In the genomic region with DNA sequence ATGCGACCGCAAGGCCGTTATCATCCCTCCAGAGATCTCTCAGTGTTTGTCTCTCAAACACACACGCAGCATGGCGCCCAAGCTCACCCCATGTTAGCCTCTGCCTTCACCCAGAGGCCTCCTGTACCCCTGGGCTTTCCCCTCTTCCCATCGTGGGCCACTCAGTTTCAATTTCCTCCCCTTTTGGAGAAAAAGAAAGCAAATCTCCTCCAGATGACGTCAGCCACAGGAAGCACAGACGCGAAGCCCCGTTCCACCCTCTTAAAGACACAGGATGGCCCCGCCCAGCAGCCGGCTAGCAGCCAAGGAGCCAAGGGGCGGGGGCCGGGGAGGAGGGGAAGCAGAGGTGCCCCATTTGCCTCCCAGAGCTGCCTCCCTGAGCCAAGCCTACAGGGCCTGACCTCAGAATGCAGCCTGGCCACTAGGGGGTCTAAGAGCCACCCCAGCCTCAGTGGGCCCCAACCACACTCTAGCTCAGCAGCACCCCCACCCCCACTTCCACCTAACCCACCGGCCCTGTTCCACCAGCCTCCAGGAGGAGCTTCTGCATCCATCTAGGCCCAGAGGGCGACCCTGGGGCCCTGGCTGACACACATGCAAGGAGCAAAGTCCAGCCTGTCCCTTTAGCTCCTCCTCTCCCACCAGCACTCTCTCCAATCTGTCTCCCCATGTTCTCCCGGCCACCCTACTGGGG, we compare ENCODE assay signal across 8 cellular contexts. TPM values are rescaled to one million over a fixed set of nuclear protein-coding genes. Genes with fewer than 3 reads are reported as not detected.
DNase-seq lines count a peak whose midpoint lies in the region; ATAC-seq and TF ChIP-seq lines count a peak whose summit lies in the region.

No MANE protein-coding gene starts in this region.

- H3K4me1 Mint-ChIP-seq in WTC11 = peaks cover 31% of the 10 kb centered on the region

- H3K9me3 Mint-ChIP-seq in WTC11 = no peaks in the 10 kb centered on the region

- no peaks in the 10 kb centered on the region for H3K27me3 ChIP-seq in spleen (replicated peaks in 1 of 7)

- in situ Hi-C loops in ACHN (cut with HindIII; ENCODE audit: low pct_ligation_motif_present, low pct_unique_long_range_greater_than_20kb, low sequenced_read_pairs) = no loop called here

- TF ChIP-seq POLR2A in GM18526 (IDR thresholded peaks at IDR 0.05; ENCODE audit: extremely low read depth, insufficient read length) (peak; percentile 87), spleen (IDR thresholded peaks at IDR 0.05) (peak in 1 of 3 donors; percentile 85)

- H3K4me3 ChIP-seq in spleen = peak overlapping the region; percentile 55 to 83 (median 66)

- peak overlapping the region; percentile 99 for H3K27ac Mint-ChIP-seq in WTC11

- no peaks in the 10 kb centered on the region for H3K9me3 ChIP-seq in spleen

- WGBS in spleen, 5 donors = 6 to 8% (median 6%) methylated on average over 16 to 17 of the region's 17 CpGs

- H3K27ac ChIP-seq in caudate nucleus (ENCODE audit: low read depth, low read length) (peak overlapping the region; percentile 98), spleen (peak overlapping the region; percentile 87 to 99 (median 95))

- no peaks in the 10 kb centered on the region; the same call in none of the 2 replicates for H3K27me3 Mint-ChIP-seq in WTC11 (ENCODE audit: low read depth)

- CTCF ChIA-PET in WTC11 (lab: Charles Lee) = interaction anchor here (0.6 to 6.3 kb wide), 35 partner anchors 8 to 1062 kb away, joined by 3 to 168 read pairs (median 4); a partner anchor contains a TSS

- H3K36me3 ChIP-seq in spleen = peaks cover 0 to 63% (median 19%) of the 10 kb centered on the region in 6 donors

- peak; percentile 45; the same call in 1 of the 2 replicates for TF ChIP-seq CTCF in WTC11 (IDR thresholded peaks at IDR 0.05)
- peak; percentile 38 to 71 (median 55) for TF ChIP-seq CTCF in spleen (IDR thresholded peaks at IDR 0.05 in 8 of 11, conservative IDR thresholded peaks at IDR 0.05 in 3 of 11)

- ATAC-seq in HG03064 (IDR thresholded peaks at IDR 0.05; ENCODE audit: low read depth, unreplicated experiment) (peak; percentile 68), WTC11 (peak; percentile 82)

- POLR2A ChIA-PET in WTC11 (lab: Charles Lee) = interaction anchor here (0.6 to 3.3 kb wide), 15 partner anchors 16 to 285 kb away, joined by 3 to 21 read pairs (median 5); a partner anchor contains a TSS

- H3K4me3 Mint-ChIP-seq in WTC11 = peak overlapping the region; percentile 91

- peaks cover 47 to 95% (median 78%) of the 10 kb centered on the region in 6 donors for H3K4me1 ChIP-seq in spleen

- H3K36me3 Mint-ChIP-seq in WTC11 = peaks cover 12% of the 10 kb centered on the region

- intact Hi-C loops in spleen (cut with DNase I; ENCODE audit: low total_unique reads) = no loop called here

- DNase-seq in ACHN (peak; percentile 94), NCI-H2171 treated with DMSO at 0.1 percent for 48 hours (lab: John Stamatoyannopoulos, UW) (peak; percentile 77), WTC11 (ENCODE audit: low spot score) (peak; percentile 96), caudate nucleus (lab: John Stamatoyannopoulos, UW) (peak in 60 of 61 donors; percentile 28 to 96 (median 76)), iris pigment epithelial cell (ENCODE audit: low read depth) (peak; percentile 93), spleen (peak; percentile 98)

TF ChIP-seq in WTC11, 78 proteins besides CTCF, POLR2A, EP300 and RAD21 (continues in another document):
- no peak for TF ChIP-seq RELA (CRISPR knock-in tag; IDR thresholded peaks at IDR 0.05; ENCODE audit: borderline replicate concordance)
- TF ChIP-seq, protein P1, sequence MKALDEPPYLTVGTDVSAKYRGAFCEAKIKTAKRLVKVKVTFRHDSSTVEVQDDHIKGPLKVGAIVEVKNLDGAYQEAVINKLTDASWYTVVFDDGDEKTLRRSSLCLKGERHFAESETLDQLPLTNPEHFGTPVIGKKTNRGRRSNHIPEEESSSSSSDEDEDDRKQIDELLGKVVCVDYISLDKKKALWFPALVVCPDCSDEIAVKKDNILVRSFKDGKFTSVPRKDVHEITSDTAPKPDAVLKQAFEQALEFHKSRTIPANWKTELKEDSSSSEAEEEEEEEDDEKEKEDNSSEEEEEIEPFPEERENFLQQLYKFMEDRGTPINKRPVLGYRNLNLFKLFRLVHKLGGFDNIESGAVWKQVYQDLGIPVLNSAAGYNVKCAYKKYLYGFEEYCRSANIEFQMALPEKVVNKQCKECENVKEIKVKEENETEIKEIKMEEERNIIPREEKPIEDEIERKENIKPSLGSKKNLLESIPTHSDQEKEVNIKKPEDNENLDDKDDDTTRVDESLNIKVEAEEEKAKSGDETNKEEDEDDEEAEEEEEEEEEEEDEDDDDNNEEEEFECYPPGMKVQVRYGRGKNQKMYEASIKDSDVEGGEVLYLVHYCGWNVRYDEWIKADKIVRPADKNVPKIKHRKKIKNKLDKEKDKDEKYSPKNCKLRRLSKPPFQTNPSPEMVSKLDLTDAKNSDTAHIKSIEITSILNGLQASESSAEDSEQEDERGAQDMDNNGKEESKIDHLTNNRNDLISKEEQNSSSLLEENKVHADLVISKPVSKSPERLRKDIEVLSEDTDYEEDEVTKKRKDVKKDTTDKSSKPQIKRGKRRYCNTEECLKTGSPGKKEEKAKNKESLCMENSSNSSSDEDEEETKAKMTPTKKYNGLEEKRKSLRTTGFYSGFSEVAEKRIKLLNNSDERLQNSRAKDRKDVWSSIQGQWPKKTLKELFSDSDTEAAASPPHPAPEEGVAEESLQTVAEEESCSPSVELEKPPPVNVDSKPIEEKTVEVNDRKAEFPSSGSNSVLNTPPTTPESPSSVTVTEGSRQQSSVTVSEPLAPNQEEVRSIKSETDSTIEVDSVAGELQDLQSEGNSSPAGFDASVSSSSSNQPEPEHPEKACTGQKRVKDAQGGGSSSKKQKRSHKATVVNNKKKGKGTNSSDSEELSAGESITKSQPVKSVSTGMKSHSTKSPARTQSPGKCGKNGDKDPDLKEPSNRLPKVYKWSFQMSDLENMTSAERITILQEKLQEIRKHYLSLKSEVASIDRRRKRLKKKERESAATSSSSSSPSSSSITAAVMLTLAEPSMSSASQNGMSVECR (CRISPR knock-in tag; IDR thresholded peaks at IDR 0.05; ENCODE audit: borderline replicate concordance) = 0 out of 2 replicates have a peak, but pooled peaks have one; percentile 59
- TF ChIP-seq, protein P2, sequence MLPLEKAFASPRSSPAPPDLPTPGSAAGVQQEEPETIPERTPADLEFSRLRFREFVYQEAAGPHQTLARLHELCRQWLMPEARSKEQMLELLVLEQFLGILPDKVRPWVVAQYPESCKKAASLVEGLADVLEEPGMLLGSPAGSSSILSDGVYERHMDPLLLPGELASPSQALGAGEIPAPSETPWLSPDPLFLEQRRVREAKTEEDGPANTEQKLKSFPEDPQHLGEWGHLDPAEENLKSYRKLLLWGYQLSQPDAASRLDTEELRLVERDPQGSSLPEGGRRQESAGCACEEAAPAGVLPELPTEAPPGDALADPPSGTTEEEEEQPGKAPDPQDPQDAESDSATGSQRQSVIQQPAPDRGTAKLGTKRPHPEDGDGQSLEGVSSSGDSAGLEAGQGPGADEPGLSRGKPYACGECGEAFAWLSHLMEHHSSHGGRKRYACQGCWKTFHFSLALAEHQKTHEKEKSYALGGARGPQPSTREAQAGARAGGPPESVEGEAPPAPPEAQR (CRISPR knock-in tag; IDR thresholded peaks at IDR 0.05) = no peak
- no peak for TF ChIP-seq MXD4 (CRISPR knock-in tag; IDR thresholded peaks at IDR 0.05; ENCODE audit: borderline replicate concordance)
- no peak for TF ChIP-seq ZNF138 (CRISPR knock-in tag; conservative IDR thresholded peaks at IDR 0.05)
- TF ChIP-seq ATF1 (CRISPR knock-in tag; IDR thresholded peaks at IDR 0.05) = no peak
- TF ChIP-seq GTF2I (CRISPR knock-in tag; conservative IDR thresholded peaks at IDR 0.05) = no peak
- TF ChIP-seq ZNF416 (CRISPR knock-in tag; IDR thresholded peaks at IDR 0.05) = no peak
- no peak for TF ChIP-seq ZNF396 (CRISPR knock-in tag; IDR thresholded peaks at IDR 0.05; ENCODE audit: borderline replicate concordance)
- TF ChIP-seq ZNF232 (CRISPR knock-in tag; IDR thresholded peaks at IDR 0.05) = no peak
- TF ChIP-seq, protein P3, sequence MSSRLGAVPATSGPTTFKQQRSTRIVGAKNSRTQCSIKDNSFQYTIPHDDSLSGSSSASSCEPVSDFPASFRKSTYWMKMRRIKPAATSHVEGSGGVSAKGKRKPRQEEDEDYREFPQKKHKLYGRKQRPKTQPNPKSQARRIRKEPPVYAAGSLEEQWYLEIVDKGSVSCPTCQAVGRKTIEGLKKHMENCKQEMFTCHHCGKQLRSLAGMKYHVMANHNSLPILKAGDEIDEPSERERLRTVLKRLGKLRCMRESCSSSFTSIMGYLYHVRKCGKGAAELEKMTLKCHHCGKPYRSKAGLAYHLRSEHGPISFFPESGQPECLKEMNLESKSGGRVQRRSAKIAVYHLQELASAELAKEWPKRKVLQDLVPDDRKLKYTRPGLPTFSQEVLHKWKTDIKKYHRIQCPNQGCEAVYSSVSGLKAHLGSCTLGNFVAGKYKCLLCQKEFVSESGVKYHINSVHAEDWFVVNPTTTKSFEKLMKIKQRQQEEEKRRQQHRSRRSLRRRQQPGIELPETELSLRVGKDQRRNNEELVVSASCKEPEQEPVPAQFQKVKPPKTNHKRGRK (CRISPR knock-in tag; IDR thresholded peaks at IDR 0.05; ENCODE audit: borderline replicate concordance) = no peak
- no peak for TF ChIP-seq PRRX2 (CRISPR knock-in tag; IDR thresholded peaks at IDR 0.05)
- no peak for TF ChIP-seq SOX15 (CRISPR knock-in tag; IDR thresholded peaks at IDR 0.05)
- TF ChIP-seq TP53 (CRISPR knock-in tag; IDR thresholded peaks at IDR 0.05) = no peak

RNA-seq across cellular contexts. Expression of a gene that starts 26.5 kb away (rescaled TPM):
- 15.5 to 18.2 TPM (median 15.6 TPM) in 3 replicates for total RNA-seq in WTC11 (2021)
- total RNA-seq in spleen = 10 to 100 TPM in 1 of 7 donors, 1 to 10 TPM in 6; 6.4 to 10.0 (median 7.0) TPM
- polyA plus RNA-seq in spleen = 1 to 10 TPM; 5.2 to 5.7 (median 5.2) TPM

RNA-seq across cellular contexts. Expression of a gene that starts 30.9 kb away (rescaled TPM):
- total RNA-seq in WTC11 (2021) (137 to 165 TPM (median 158 TPM) in 3 replicates), spleen (100 to 1,000 TPM; 154 to 227 (median 182) TPM)
- polyA plus RNA-seq in spleen = 100 to 1,000 TPM in 1 of 3 donors, 10 to 100 TPM in 2; 80.2 to 132 (median 85.6) TPM

RNA-seq across cellular contexts. Expression of a gene that starts 33.0 kb away (rescaled TPM):
- total RNA-seq in WTC11 (2021) = 281 to 318 TPM (median 285 TPM) in 3 replicates
- total RNA-seq in spleen = 100 to 1,000 TPM; 145 to 258 (median 170) TPM
- 100 to 1,000 TPM; 606 to 753 (median 701) TPM for polyA plus RNA-seq in spleen

RNA-seq across cellular contexts. Expression of a gene that starts 33.2 kb away (rescaled TPM):
- total RNA-seq in WTC11 (2021) (23.9 to 25.1 TPM (median 24.7 TPM) in 3 replicates), spleen (10 to 100 TPM in 6 of 7 donors, 1 to 10 TPM in 1; 8.4 to 22.2 (median 18.7) TPM)
- polyA plus RNA-seq in spleen = 10 to 100 TPM; 10.2 to 15.8 (median 12.4) TPM

RNA-seq across cellular contexts. Expression of a gene that starts 43.2 kb away (rescaled TPM):
- total RNA-seq in WTC11 (2021) = 119 to 143 TPM (median 125 TPM) in 3 replicates
- 10 to 100 TPM; 31.8 to 95.9 (median 58.2) TPM for total RNA-seq in spleen
- polyA plus RNA-seq in spleen = 10 to 100 TPM; 12.3 to 58.3 (median 35.8) TPM

Comparison
In these comparisons a context has a peak if more than half of its experiments do, and no peak if none do; other contexts are left out.
1. Peak in every context shown above with its lines: DNase-seq, ATAC-seq, H3K4me3 ChIP-seq and H3K27ac ChIP-seq.